In the genomic region with DNA sequence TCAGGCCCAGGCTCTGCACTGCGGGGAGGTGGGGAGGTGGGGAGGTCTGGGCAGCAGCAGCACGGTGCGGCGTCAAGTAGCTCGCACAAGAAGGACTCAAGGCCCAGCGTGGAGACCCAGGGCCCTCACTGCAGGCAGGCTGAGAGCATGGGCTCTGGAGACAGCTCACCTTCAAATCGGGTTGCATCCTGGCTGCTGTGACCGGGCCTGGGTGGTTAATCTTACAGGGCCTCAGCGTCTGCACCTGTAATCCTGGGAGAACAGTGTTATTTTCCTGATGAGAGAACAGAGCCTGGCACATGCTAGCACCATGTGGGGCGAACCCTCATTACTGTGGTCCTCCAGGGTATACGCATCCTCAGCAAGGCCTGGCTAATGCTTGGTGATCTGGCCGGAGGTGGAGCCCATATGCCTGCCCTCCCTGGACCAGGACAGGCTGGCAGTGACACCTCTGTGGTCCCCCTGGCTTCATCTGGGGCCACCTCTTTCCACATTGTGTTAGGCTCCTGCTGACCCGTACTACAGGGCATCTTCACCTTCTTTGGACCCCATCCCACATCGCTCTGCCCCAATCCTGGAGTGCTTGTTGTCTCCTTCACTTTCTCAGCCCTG, we compare ENCODE assay signal across 26 cellular contexts. TPM values are rescaled to one million over a fixed set of nuclear protein-coding genes. Genes with fewer than 3 reads are reported as not detected.
DNase-seq lines count a peak whose midpoint lies in the region; ATAC-seq and TF ChIP-seq lines count a peak whose summit lies in the region.
"Had no signal": no experiment of that assay in that cellular context is flagged by ENCODE, and none has a peak within 500 bp of the region (broad histone marks: within the 10 kb centered on the region; RNA-seq: fewer than 3 reads in every experiment).

No MANE protein-coding gene starts in this region.

- no peaks in the 10 kb centered on the region for H3K9me3 Mint-ChIP-seq in activated CD8-positive, alpha-beta memory T cell treated with anti-CD3 and anti-CD28 coated beads, Interleukin-2, amount 10 ng/mL, durations not matched to agents 7 days and 5 days (ENCODE audit: low read depth)
- H3K9me3 Mint-ChIP-seq in glutamatergic neuron (ENCODE audit: unreplicated experiment) (peaks cover 13% of the 10 kb centered on the region), MCF 10A (ENCODE audit: unreplicated experiment) (no peaks in the 10 kb centered on the region)
- H3K9me3 Mint-ChIP-seq: activated CD4-positive, alpha-beta T cell treated with anti-CD3 and anti-CD28 coated beads, Interleukin-2, amount 10 ng/mL, durations not matched to agents 24 days and 14 days; activated T-cell treated with anti-CD3 and anti-CD28 coated beads, Interleukin-2, amount 50 U/mL, for 72 hours; H9; nephron had no signal

- DNase-seq in activated CD8-positive, alpha-beta memory T cell treated with anti-CD3 and anti-CD28 coated beads, Interleukin-2, amount 50 U/mL, for 4 hours: peak; percentile 5
- DNase-seq in activated CD8-positive, alpha-beta memory T cell treated with anti-CD3 and anti-CD28 coated beads, Interleukin-2, amount 10 ng/mL, durations not matched to agents 7 days and 5 days: no peak
- DNase-seq in GM20000 (ENCODE audit: low spot score) (peak; percentile 15), glutamatergic neuron (no peak), suprapubic skin (ENCODE audit: low spot score in 2 of 2) (peak; percentile 58 to 67), MCF 10A (ENCODE audit: unreplicated experiment) (no peak), NCI-H446 (lab: John Stamatoyannopoulos, UW) (no peak), NCI-H2171 (lab: John Stamatoyannopoulos, UW) (no peak)
- DNase-seq: 8988T; activated CD4-positive, alpha-beta T cell treated with anti-CD3 and anti-CD28 coated beads, Interleukin-2, amount 10 ng/mL, durations not matched to agents 24 days and 14 days; activated naive CD4-positive, alpha-beta T cell treated with anti-CD3 and anti-CD28 coated beads, Interleukin-2, amount 50 U/mL, for 16 hours; activated T-cell treated with anti-CD3 and anti-CD28 coated beads, Interleukin-2, amount 50 U/mL, for 72 hours; anterior cingulate cortex; Calu3; colonic mucosa; foreskin keratinocyte; H9; heart right ventricle; NCI-H524 treated with DMSO at 0.1 percent for 48 hours; stimulated activated CD4-positive, alpha-beta T cell treated with anti-CD3 and anti-CD28 coated beads, Interleukin-4, amount 100 ng/mL, for 1 hour; substantia nigra had no signal

- H3K4me3 ChIP-seq in suprapubic skin: no peak overlapping the region
- H3K4me3 ChIP-seq: colonic mucosa, esophagus muscularis mucosa, heart right ventricle, pancreas had no signal

- no peak overlapping the region for H3K27ac ChIP-seq in suprapubic skin
- H3K27ac ChIP-seq: colonic mucosa, esophagus muscularis mucosa, foreskin keratinocyte, heart right ventricle, pancreas had no signal

- WGBS in suprapubic skin: 97% methylated on average over 13 of the region's 14 CpGs

- H3K4me1 ChIP-seq in suprapubic skin: peaks cover 42% of the 10 kb centered on the region

- TF ChIP-seq POLR2A in suprapubic skin (IDR thresholded peaks at IDR 0.05): no peak

- TF ChIP-seq CTCF in GM20000 (IDR thresholded peaks at IDR 0.05; ENCODE audit: extremely low read depth, missing control alignments) (no peak), glutamatergic neuron (IDR thresholded peaks at IDR 0.05; ENCODE audit: partially characterized antibody, unreplicated experiment) (no peak), suprapubic skin (IDR thresholded peaks at IDR 0.05) (no peak), MCF 10A (IDR thresholded peaks at IDR 0.05; ENCODE audit: unreplicated experiment) (no peak)

- BruUV-seq in MCF 10A (replicated peaks; lab: Mats Ljungman, UMichigan): no TSS peak

- no peaks in the 10 kb centered on the region for H3K36me3 Mint-ChIP-seq in activated CD8-positive, alpha-beta memory T cell treated with anti-CD3 and anti-CD28 coated beads, Interleukin-2, amount 10 ng/mL, durations not matched to agents 7 days and 5 days
- H3K36me3 Mint-ChIP-seq in glutamatergic neuron (ENCODE audit: unreplicated experiment) (no peaks in the 10 kb centered on the region), MCF 10A (ENCODE audit: insufficient read depth, unreplicated experiment) (peaks cover 27% of the 10 kb centered on the region)

- H3K9me3 ChIP-seq in suprapubic skin: no peaks in the 10 kb centered on the region
- H3K9me3 ChIP-seq: colonic mucosa, esophagus muscularis mucosa, heart right ventricle, pancreas had no signal

- H3K36me3 ChIP-seq in suprapubic skin: no peaks in the 10 kb centered on the region
- H3K36me3 ChIP-seq: colonic mucosa, esophagus muscularis mucosa, heart right ventricle, pancreas had no signal

- intact Hi-C loops in MCF 10A (cut with micrococcal nuclease): no loop called here

- CTCF ChIA-PET in activated CD8-positive, alpha-beta memory T cell treated with anti-CD3 and anti-CD28 coated beads, Interleukin-2, amount 10 ng/mL, durations not matched to agents 7 days and 5 days (lab: Charles Lee): interaction anchor here (0.8 to 6.3 kb wide), 3 partner anchors 28 to 1086 kb away, joined by 3 to 57 read pairs (median 54); no protein-coding TSS in a partner anchor
- CTCF ChIA-PET in MCF 10A (lab: Yijun Ruan, JAX): interaction anchor here (0.5 to 9.8 kb wide), 7 partner anchors 13 to 1130 kb away, joined by 3 to 117 read pairs (median 3); no protein-coding TSS in a partner anchor

- peaks cover 9% of the 10 kb centered on the region for H3K4me1 Mint-ChIP-seq in activated CD8-positive, alpha-beta memory T cell treated with anti-CD3 and anti-CD28 coated beads, Interleukin-2, amount 10 ng/mL, durations not matched to agents 7 days and 5 days
- H3K4me1 Mint-ChIP-seq in glutamatergic neuron (ENCODE audit: low read depth, unreplicated experiment) (peaks cover 32% of the 10 kb centered on the region), MCF 10A (ENCODE audit: insufficient read depth, unreplicated experiment) (peaks cover 28% of the 10 kb centered on the region)

- no peaks in the 10 kb centered on the region for H3K27me3 ChIP-seq in suprapubic skin
- H3K27me3 ChIP-seq: colonic mucosa, heart right ventricle, pancreas had no signal

- POLR2A ChIA-PET in MCF 10A (lab: Yijun Ruan, JAX): interaction anchor here (0.9 kb wide), 1 partner anchor 1086 kb away, joined by 3 read pairs; no protein-coding TSS in a partner anchor

- no peak for ATAC-seq in activated CD8-positive, alpha-beta memory T cell treated with anti-CD3 and anti-CD28 coated beads, Interleukin-2, amount 10 ng/mL, durations not matched to agents 7 days and 5 days
- ATAC-seq: activated T-cell treated with anti-CD3 and anti-CD28 coated beads, Interleukin-2, amount 50 U/mL, for 72 hours; foreskin keratinocyte; heart right ventricle; pancreas; Right ventricle myocardium inferior had no signal

- H3K27ac Mint-ChIP-seq in activated CD8-positive, alpha-beta memory T cell treated with anti-CD3 and anti-CD28 coated beads, Interleukin-2, amount 10 ng/mL, durations not matched to agents 7 days and 5 days: no peak overlapping the region
- H3K27ac Mint-ChIP-seq in glutamatergic neuron (ENCODE audit: unreplicated experiment) (peak overlapping the region; percentile 48), MCF 10A (ENCODE audit: low read depth, unreplicated experiment) (no peak overlapping the region)
- H3K27ac Mint-ChIP-seq: activated CD4-positive, alpha-beta T cell treated with anti-CD3 and anti-CD28 coated beads, Interleukin-2, amount 10 ng/mL, durations not matched to agents 24 days and 14 days; activated T-cell treated with anti-CD3 and anti-CD28 coated beads, Interleukin-2, amount 50 U/mL, for 72 hours; H9 had no signal

- TF ChIP-seq EP300 in suprapubic skin (IDR thresholded peaks at IDR 0.05): no peak

- H3K4me3 Mint-ChIP-seq in activated CD8-positive, alpha-beta memory T cell treated with anti-CD3 and anti-CD28 coated beads, Interleukin-2, amount 10 ng/mL, durations not matched to agents 7 days and 5 days: no peak overlapping the region
- no peak overlapping the region for H3K4me3 Mint-ChIP-seq in glutamatergic neuron (ENCODE audit: unreplicated experiment)
- no peak overlapping the region for H3K4me3 Mint-ChIP-seq in MCF 10A (ENCODE audit: unreplicated experiment)
- H3K4me3 Mint-ChIP-seq: activated CD4-positive, alpha-beta T cell treated with anti-CD3 and anti-CD28 coated beads, Interleukin-2, amount 10 ng/mL, durations not matched to agents 24 days and 14 days; activated T-cell treated with anti-CD3 and anti-CD28 coated beads, Interleukin-2, amount 50 U/mL, for 72 hours; H9; nephron had no signal

- H3K27me3 Mint-ChIP-seq in activated CD8-positive, alpha-beta memory T cell treated with anti-CD3 and anti-CD28 coated beads, Interleukin-2, amount 10 ng/mL, durations not matched to agents 7 days and 5 days: no peaks in the 10 kb centered on the region
- H3K27me3 Mint-ChIP-seq in glutamatergic neuron (ENCODE audit: unreplicated experiment) (peaks cover 23% of the 10 kb centered on the region), MCF 10A (ENCODE audit: insufficient read depth, unreplicated experiment) (no peaks in the 10 kb centered on the region)
- H3K27me3 Mint-ChIP-seq: activated CD4-positive, alpha-beta T cell treated with anti-CD3 and anti-CD28 coated beads, Interleukin-2, amount 10 ng/mL, durations not matched to agents 24 days and 14 days had no signal

RNA-seq across cellular contexts. Expression of a gene that starts 55.5 kb away (rescaled TPM):
- total RNA-seq in activated CD8-positive, alpha-beta memory T cell treated with anti-CD3 and anti-CD28 coated beads, Interleukin-2, amount 10 ng/mL, durations not matched to agents 7 days and 5 days: under 1 TPM in 1 of 2 experiments, not detected in 1; 0.28 TPM
- 56.6 TPM for total RNA-seq in glutamatergic neuron (ENCODE audit: unreplicated experiment)
- 10 to 100 TPM; 11.1 to 18.7 (median 15.6) TPM for total RNA-seq in suprapubic skin
- 0.37 and 0.51 TPM in 2 replicates for total RNA-seq in MCF 10A (2022)
- total RNA-seq: activated CD8-positive, alpha-beta memory T cell treated with anti-CD3 and anti-CD28 coated beads for 36 hours had no signal

Comparison
In these comparisons a context has a peak if more than half of its experiments do, and no peak if none do; other contexts are left out.
1. DNase-seq: peak in activated CD8-positive, alpha-beta memory T cell treated with anti-CD3 and anti-CD28 coated beads, Interleukin-2, amount 50 U/mL, for 4 hours (single experiment), GM20000 (single experiment) and suprapubic skin (2 of 2); none in activated CD8-positive, alpha-beta memory T cell treated with anti-CD3 and anti-CD28 coated beads, Interleukin-2, amount 10 ng/mL, durations not matched to agents 7 days and 5 days (single experiment), glutamatergic neuron (single experiment), MCF 10A (single experiment), NCI-H446 (0 of 2) and NCI-H2171 (single experiment).